ENCODE assay signal across 29 cellular contexts in genomic region chr21:21396424-21396823, GRCh38.
"Had no signal": no experiment of that assay in that cellular context is flagged by ENCODE, and none has a peak within 500 bp of the region (broad histone marks: within the 10 kb centered on the region; RNA-seq: fewer than 3 reads in every experiment).

No MANE protein-coding gene starts in this region.

- H3K36me3 ChIP-seq: brain microvascular endothelial cell, esophagus muscularis mucosa, gastrocnemius medialis, WERI-Rb-1 had no signal

- H3K4me1 ChIP-seq: esophagus muscularis mucosa, foreskin keratinocyte, gastrocnemius medialis had no signal

- H3K27ac ChIP-seq: brain microvascular endothelial cell, coronary artery, dorsolateral prefrontal cortex, esophagus muscularis mucosa, foreskin keratinocyte, gastrocnemius medialis, WERI-Rb-1 had no signal

- H3K4me3 ChIP-seq: coronary artery, dorsolateral prefrontal cortex, esophagus muscularis mucosa, gastrocnemius medialis had no signal

- H3K9me3 ChIP-seq: gastrocnemius medialis had no signal

- DNase-seq: activated B cell treated with CpG ODN at 0.5 μM for 24 hours; activated CD4-positive, alpha-beta memory T cell treated with anti-CD3 and anti-CD28 coated beads for 36 hours; activated CD4-positive, alpha-beta T cell treated with anti-CD3 and anti-CD28 coated beads for 36 hours; activated CD4-positive, alpha-beta T cell treated with anti-CD3 and anti-CD28 coated beads, Interleukin-2, amount 10 ng/mL, durations not matched to agents 24 days and 14 days; activated CD4-positive, CD25-positive, alpha-beta regulatory T cell treated with anti-CD3 and anti-CD28 coated beads, Interleukin-2, amount 50 U/mL, for 72 hours; activated CD8-positive, alpha-beta memory T cell treated with anti-CD3 and anti-CD28 coated beads, Interleukin-2, amount 10 ng/mL, durations not matched to agents 7 days and 5 days; activated CD8-positive, alpha-beta memory T cell treated with anti-CD3 and anti-CD28 coated beads, Interleukin-2, amount 50 U/mL, for 4 hours; activated CD8-positive, alpha-beta T cell treated with anti-CD3 and anti-CD28 coated beads, Interleukin-2, amount 10 ng/mL, durations not matched to agents 7 days and 5 days; activated effector memory CD4-positive, alpha-beta T cell treated with anti-CD3 and anti-CD28 coated beads, Interleukin-2, amount 50 U/mL, for 16 hours; activated naive CD4-positive, alpha-beta T cell treated with anti-CD3 and anti-CD28 coated beads, Interleukin-2, amount 50 U/mL, for 16 hours; activated naive CD4-positive, alpha-beta T cell treated with Interleukin-2 at 50 U/mL for 16 hours; activated T-cell treated with anti-CD3 and anti-CD28 coated beads, Interleukin-2, amount 50 U/mL, for 1 hour; activated T-cell treated with anti-CD3 and anti-CD28 coated beads, Interleukin-2, amount 50 U/mL, for 48 hours; amniotic stem cell; brain microvascular endothelial cell; dorsolateral prefrontal cortex; effector memory CD4-positive, alpha-beta T cell; endodermal cell; foreskin keratinocyte; gastrocnemius medialis; glutamatergic neuron; T-helper 1 cell; T-helper 17 cell; T1000; WERI-Rb-1 had no signal

- H3K27me3 ChIP-seq: brain microvascular endothelial cell, dorsolateral prefrontal cortex, esophagus muscularis mucosa, foreskin keratinocyte, gastrocnemius medialis had no signal

- ATAC-seq: activated CD4-positive, alpha-beta T cell treated with anti-CD3 and anti-CD28 coated beads for 36 hours; activated CD8-positive, alpha-beta memory T cell treated with anti-CD3 and anti-CD28 coated beads, Interleukin-2, amount 10 ng/mL, durations not matched to agents 7 days and 5 days; activated CD8-positive, alpha-beta T cell treated with anti-CD3 and anti-CD28 coated beads, Interleukin-2, amount 10 ng/mL, durations not matched to agents 7 days and 5 days; foreskin keratinocyte; gastrocnemius medialis; T-helper 17 cell had no signal

- FAIRE-seq: astrocyte, bronchial epithelial cell had no signal
